ENCODE assay signal across 8 cellular contexts in the genomic region with DNA sequence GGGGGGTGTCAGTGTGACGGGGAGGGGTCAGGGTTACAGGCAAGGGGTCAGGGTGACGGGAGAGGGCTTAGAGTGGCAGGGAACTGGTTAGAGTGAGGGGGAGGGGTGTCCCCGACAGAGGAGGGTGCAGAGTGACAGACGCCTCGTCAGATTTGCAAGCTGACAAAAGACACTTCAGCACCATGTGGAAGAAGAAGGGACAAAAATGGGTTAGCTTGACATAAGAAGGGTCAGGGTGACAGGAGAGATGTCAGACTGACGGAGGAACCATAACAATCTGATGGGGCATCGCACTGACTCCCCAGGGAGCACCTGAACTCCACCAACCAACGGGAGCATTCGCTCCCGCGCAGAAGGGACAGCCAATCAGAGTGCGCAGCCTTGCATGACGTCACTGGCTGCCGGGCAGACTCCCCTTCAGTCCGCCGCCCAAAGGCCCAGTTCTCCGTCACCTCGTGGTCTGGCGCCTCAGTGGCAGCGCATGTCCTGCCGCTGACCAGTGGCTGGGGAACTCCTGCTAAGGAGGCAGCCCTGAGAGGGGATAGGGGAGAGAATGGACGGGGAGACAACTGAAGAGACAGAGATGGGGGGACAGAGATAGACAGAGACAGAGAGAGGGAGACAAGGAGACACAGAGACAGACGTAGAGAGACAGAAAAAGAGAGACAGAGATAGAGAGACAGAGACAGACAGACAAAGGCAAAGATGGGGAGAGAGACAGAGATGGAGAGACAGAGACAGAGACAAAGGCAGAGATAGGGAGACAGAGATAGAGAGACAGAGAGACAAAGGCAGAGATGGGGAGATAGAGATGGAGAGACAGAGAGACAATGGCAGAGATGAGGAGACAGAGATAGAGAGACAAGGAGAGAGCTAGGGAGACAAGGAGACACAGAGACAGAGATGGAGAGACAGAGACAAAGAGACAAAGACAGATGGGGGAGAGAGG. TPM values are rescaled to one million over a fixed set of nuclear protein-coding genes. Genes with fewer than 3 reads are reported as not detected.
A peak's percentile ranks its signal among the peaks of the same experiment; 100 is the strongest.
DNase-seq lines count a peak whose midpoint lies in the region; ATAC-seq and TF ChIP-seq lines count a peak whose summit lies in the region.

No MANE protein-coding gene starts in this region.

- H3K27me3 ChIP-seq in H7 (ENCODE audit: control insufficient read depth, insufficient read depth, low read length) (peaks cover 33% of the 10 kb centered on the region), lower lobe of right lung (ENCODE audit: low read depth) (peaks cover 26% of the 10 kb centered on the region)

- peaks cover 6% of the 10 kb centered on the region for H3K9me3 Mint-ChIP-seq in activated CD4-positive, alpha-beta T cell treated with anti-CD3 and anti-CD28 coated beads, Interleukin-2, amount 10 ng/mL, durations not matched to agents 24 days and 14 days

- ATAC-seq in lower lobe of right lung, result peak; percentile 93 to 97

- H3K4me3 ChIP-seq in H7 (ENCODE audit: insufficient read depth, low read depth, low read length) (no peak overlapping the region), lower lobe of right lung (no peak overlapping the region)

- H3K36me3 Mint-ChIP-seq in activated CD4-positive, alpha-beta T cell treated with anti-CD3 and anti-CD28 coated beads, Interleukin-2, amount 10 ng/mL, durations not matched to agents 24 days and 14 days (ENCODE audit: low read depth), result no peaks in the 10 kb centered on the region

- peaks cover 11% of the 10 kb centered on the region for H3K4me1 Mint-ChIP-seq in activated CD4-positive, alpha-beta T cell treated with anti-CD3 and anti-CD28 coated beads, Interleukin-2, amount 10 ng/mL, durations not matched to agents 24 days and 14 days

- H3K36me3 ChIP-seq in H7 (replicated peaks; ENCODE audit: control insufficient read depth, insufficient read depth, low read length) (no peaks in the 10 kb centered on the region), lower lobe of right lung (no peaks in the 10 kb centered on the region)

- intact Hi-C loops in activated CD4-positive, alpha-beta T cell treated with anti-CD3 and anti-CD28 coated beads, Interleukin-2, amount 10 ng/mL, durations not matched to agents 24 days and 14 days (cut with micrococcal nuclease), result no loop called here
- intact Hi-C loops in lower lobe of right lung (cut with DNase I), result no loop called here

- DNase-seq in DMS153 (lab: John Stamatoyannopoulos, UW), result peak; percentile 73
- peak; percentile 97 for DNase-seq in H7
- DNase-seq in NCI-H2227 treated with DMSO at 0.1 percent for 48 hours (lab: John Stamatoyannopoulos, UW), result peak; percentile 67
- peak; percentile 93 for DNase-seq in activated CD4-positive, alpha-beta T cell treated with anti-CD3 and anti-CD28 coated beads, Interleukin-2, amount 10 ng/mL, durations not matched to agents 24 days and 14 days
- peak; percentile 24 for DNase-seq in dedifferentiated amniotic fluid mesenchymal stem cell (ENCODE audit: extremely low spot score)
- DNase-seq in lower lobe of right lung, result peak; percentile 83
- DNase-seq in stimulated activated CD8-positive, alpha-beta memory T cell treated with anti-CD3 and anti-CD28 coated beads, Interleukin-12 subunit alpha, Interleukin-12 subunit beta, amount 100 ng/mL, for 4 hours (ENCODE audit: low read depth), result peak; percentile 56
- DNase-seq in NCI-H345 (lab: John Stamatoyannopoulos, UW), result no peak

- H3K27ac ChIP-seq in lower lobe of right lung, result no peak overlapping the region

- H3K27ac Mint-ChIP-seq in activated CD4-positive, alpha-beta T cell treated with anti-CD3 and anti-CD28 coated beads, Interleukin-2, amount 10 ng/mL, durations not matched to agents 24 days and 14 days, result no peak overlapping the region

- no peak overlapping the region for H3K4me3 Mint-ChIP-seq in activated CD4-positive, alpha-beta T cell treated with anti-CD3 and anti-CD28 coated beads, Interleukin-2, amount 10 ng/mL, durations not matched to agents 24 days and 14 days

- H3K4me1 ChIP-seq in lower lobe of right lung, result no peaks in the 10 kb centered on the region

- H3K9me3 ChIP-seq in lower lobe of right lung, result no peaks in the 10 kb centered on the region

- TF ChIP-seq CTCF in lower lobe of right lung (IDR thresholded peaks at IDR 0.05), result no peak

- H3K27me3 Mint-ChIP-seq in activated CD4-positive, alpha-beta T cell treated with anti-CD3 and anti-CD28 coated beads, Interleukin-2, amount 10 ng/mL, durations not matched to agents 24 days and 14 days, result peaks cover 10% of the 10 kb centered on the region

RNA-seq across cellular contexts. Expression of gene C19orf81, which starts 30.2 kb away (rescaled TPM):
- 7.8 and 8.0 TPM in 2 replicates for total RNA-seq in H7 (2014; rRNA removed; shearing (Covaris generic))
- total RNA-seq in activated CD4-positive, alpha-beta T cell treated with anti-CD3 and anti-CD28 coated beads, Interleukin-2, amount 10 ng/mL, durations not matched to agents 24 days and 14 days, result 0.98 TPM in 1 of 2 replicates, not detected in the other
- total RNA-seq in lower lobe of right lung, result 5.2 TPM

RNA-seq across cellular contexts. Expression of gene SYT3, which starts 39.8 kb away (rescaled TPM):
- 0.66 and 1.8 TPM in 2 replicates for total RNA-seq in H7 (2014; rRNA removed; shearing (Covaris generic))
- total RNA-seq in activated CD4-positive, alpha-beta T cell treated with anti-CD3 and anti-CD28 coated beads, Interleukin-2, amount 10 ng/mL, durations not matched to agents 24 days and 14 days, result not detected in 2 replicates
- total RNA-seq in lower lobe of right lung, result 1.2 TPM

RNA-seq across cellular contexts. Expression of gene SHANK1, which starts 40.2 kb away (rescaled TPM):
- total RNA-seq in H7 (2014; rRNA removed; shearing (Covaris generic)), result 0.35 and 0.67 TPM in 2 replicates
- total RNA-seq in activated CD4-positive, alpha-beta T cell treated with anti-CD3 and anti-CD28 coated beads, Interleukin-2, amount 10 ng/mL, durations not matched to agents 24 days and 14 days, result not detected in 2 replicates
- 0.71 TPM for total RNA-seq in lower lobe of right lung

RNA-seq across cellular contexts. Expression of gene CLEC11A, which starts 43.7 kb away (rescaled TPM):
- 4.7 and 7.1 TPM in 2 replicates for total RNA-seq in H7 (2014; rRNA removed; shearing (Covaris generic))
- 0.89 and 1.3 TPM in 2 replicates for total RNA-seq in activated CD4-positive, alpha-beta T cell treated with anti-CD3 and anti-CD28 coated beads, Interleukin-2, amount 10 ng/mL, durations not matched to agents 24 days and 14 days
- 9.8 TPM for total RNA-seq in lower lobe of right lung
